In the genomic region with DNA sequence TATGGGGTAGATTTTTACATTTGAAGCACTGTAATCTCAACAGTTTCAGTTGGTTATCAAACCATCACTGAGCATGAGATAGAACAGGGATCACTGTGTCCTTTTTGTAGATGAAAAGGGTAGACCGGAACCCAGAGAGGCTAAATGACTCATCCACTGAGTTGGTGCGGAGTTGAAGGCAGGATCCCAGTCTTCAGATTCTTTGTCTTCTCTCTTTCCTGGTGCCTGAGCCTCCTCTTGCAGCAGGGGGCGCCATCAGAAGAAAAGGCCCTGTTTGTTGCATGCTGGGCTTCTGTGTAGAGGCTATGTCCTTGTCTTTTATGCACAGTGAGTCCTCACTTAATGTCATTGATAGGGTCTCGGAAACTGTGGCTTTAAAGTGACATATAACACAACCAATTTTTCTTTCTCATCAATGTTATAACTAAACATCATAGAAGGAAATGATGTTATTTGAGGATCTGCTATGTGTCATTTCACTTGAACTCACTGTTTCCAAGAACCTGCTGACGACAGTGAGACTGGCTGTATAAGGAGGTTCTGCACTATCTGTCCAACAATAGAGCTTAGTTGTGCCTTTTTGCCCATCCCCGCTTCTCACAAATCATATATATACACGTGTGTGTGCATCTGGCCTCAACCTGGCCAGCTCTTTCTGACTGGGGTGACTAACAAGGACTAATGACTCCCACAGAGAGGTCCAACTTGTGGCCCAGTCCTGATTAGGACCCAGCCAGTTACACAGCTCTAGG, we compare ENCODE assay signal across 8 cellular contexts. TPM values are rescaled to one million over a fixed set of nuclear protein-coding genes. Genes with fewer than 3 reads are reported as not detected.
A peak's percentile ranks its signal among the peaks of the same experiment; 100 is the strongest.
DNase-seq lines count a peak whose midpoint lies in the region; ATAC-seq and TF ChIP-seq lines count a peak whose summit lies in the region.

No MANE protein-coding gene starts in this region.

- intact Hi-C loops in activated CD4-positive, alpha-beta memory T cell treated with anti-CD3 and anti-CD28 coated beads for 36 hours (cut with micrococcal nuclease), result loop anchor here (1.0 kb wide), 13 partner anchors 7 to 412 kb away; a partner anchor contains a TSS

- TF ChIP-seq CTCF in AG10803 (conservative IDR thresholded peaks at IDR 0.05; ENCODE audit: low read length) (peak; percentile 56), endothelial cell (IDR thresholded peaks at IDR 0.05; ENCODE audit: unreplicated experiment) (peak; percentile 71), parathyroid adenoma (IDR thresholded peaks at IDR 0.05) (peak; percentile 20)

- CTCF ChIA-PET in activated CD4-positive, alpha-beta memory T cell treated with anti-CD3 and anti-CD28 coated beads for 36 hours (lab: Charles Lee), result interaction anchor here (0.6 to 2.0 kb wide), 14 partner anchors 9 to 213 kb away, joined by 3 to 16 read pairs (median 6); a partner anchor contains a TSS

- POLR2A ChIA-PET in activated CD4-positive, alpha-beta memory T cell treated with anti-CD3 and anti-CD28 coated beads for 36 hours (lab: Charles Lee), result interaction anchor here (0.8 to 2.6 kb wide), 15 partner anchors 8 to 222 kb away, joined by 3 to 17 read pairs (median 5); a partner anchor contains a TSS

- no peak overlapping the region for H3K4me2 ChIP-seq in parathyroid adenoma (ENCODE audit: low read length)

- H3K27me3 ChIP-seq in parathyroid adenoma (ENCODE audit: control insufficient read depth, insufficient read depth, low read length), result no peaks in the 10 kb centered on the region

- peak; percentile 29 for DNase-seq in AG10803 (ENCODE audit: low read depth)
- peak; percentile 33 for DNase-seq in GM19238 (ENCODE audit: insufficient read length, low spot score)
- peak; percentile 9 for DNase-seq in NCI-H1092 treated with DMSO at 0.1 percent for 48 hours (lab: John Stamatoyannopoulos, UW)
- DNase-seq in activated CD4-positive, alpha-beta memory T cell treated with anti-CD3 and anti-CD28 coated beads for 36 hours, result peak; percentile 97
- peak; percentile 80 for DNase-seq in endothelial cell (ENCODE audit: low spot score)
- DNase-seq in putamen (ENCODE audit: low spot score), result no peak

- H2AFZ ChIP-seq in parathyroid adenoma, result no peak overlapping the region

- H3K36me3 ChIP-seq in parathyroid adenoma (ENCODE audit: control insufficient read depth, insufficient read depth, low read length), result no peaks in the 10 kb centered on the region

- H3K4me3 Mint-ChIP-seq in activated CD4-positive, alpha-beta memory T cell treated with anti-CD3 and anti-CD28 coated beads for 36 hours, result peak overlapping the region; percentile 56
- H3K4me3 Mint-ChIP-seq in endothelial cell (ENCODE audit: unreplicated experiment), result no peak overlapping the region

- peaks cover 71% of the 10 kb centered on the region for H3K36me3 Mint-ChIP-seq in activated CD4-positive, alpha-beta memory T cell treated with anti-CD3 and anti-CD28 coated beads for 36 hours
- H3K36me3 Mint-ChIP-seq in endothelial cell (ENCODE audit: low read depth, unreplicated experiment), result peaks cover 62% of the 10 kb centered on the region

- H3K4me3 ChIP-seq in AG10803 (ENCODE audit: low read length) (no peak overlapping the region), parathyroid adenoma (ENCODE audit: low read depth, low read length) (no peak overlapping the region)

- ATAC-seq in HG03565 (IDR thresholded peaks at IDR 0.05; ENCODE audit: unreplicated experiment), result no peak

- no peaks in the 10 kb centered on the region for H3K27me3 Mint-ChIP-seq in activated CD4-positive, alpha-beta memory T cell treated with anti-CD3 and anti-CD28 coated beads for 36 hours
- peaks cover 7% of the 10 kb centered on the region for H3K27me3 Mint-ChIP-seq in endothelial cell (ENCODE audit: unreplicated experiment)

- H3K9me3 Mint-ChIP-seq in activated CD4-positive, alpha-beta memory T cell treated with anti-CD3 and anti-CD28 coated beads for 36 hours, result no peaks in the 10 kb centered on the region
- H3K9me3 Mint-ChIP-seq in endothelial cell (ENCODE audit: unreplicated experiment), result no peaks in the 10 kb centered on the region

- no peak overlapping the region for H3K27ac ChIP-seq in parathyroid adenoma

- peaks cover 7% of the 10 kb centered on the region for H3K79me2 ChIP-seq in parathyroid adenoma

- no peak overlapping the region for H3K9ac ChIP-seq in parathyroid adenoma

- H3K27ac Mint-ChIP-seq in activated CD4-positive, alpha-beta memory T cell treated with anti-CD3 and anti-CD28 coated beads for 36 hours, result peak overlapping the region; percentile 98
- peak overlapping the region; percentile 50 for H3K27ac Mint-ChIP-seq in endothelial cell (ENCODE audit: unreplicated experiment)

- H3K4me1 ChIP-seq in parathyroid adenoma, result no peaks in the 10 kb centered on the region

- H3K9me3 ChIP-seq in parathyroid adenoma (ENCODE audit: control insufficient read depth, low read length), result no peaks in the 10 kb centered on the region

- peaks cover 40% of the 10 kb centered on the region for H3K4me1 Mint-ChIP-seq in activated CD4-positive, alpha-beta memory T cell treated with anti-CD3 and anti-CD28 coated beads for 36 hours (ENCODE audit: low read depth)
- peaks cover 5% of the 10 kb centered on the region for H3K4me1 Mint-ChIP-seq in endothelial cell (ENCODE audit: unreplicated experiment)

RNA-seq across cellular contexts. Expression of a gene that starts 14.3 kb away (rescaled TPM):
- 10 to 100 TPM; 61.7 to 61.9 TPM for total RNA-seq in activated CD4-positive, alpha-beta memory T cell treated with anti-CD3 and anti-CD28 coated beads for 36 hours
- total RNA-seq in endothelial cell (ENCODE audit: unreplicated experiment), result 40.0 TPM

RNA-seq across cellular contexts. Expression of a gene that starts 29.8 kb away (rescaled TPM):
- total RNA-seq in activated CD4-positive, alpha-beta memory T cell treated with anti-CD3 and anti-CD28 coated beads for 36 hours, result 10 to 100 TPM; 21.5 to 21.9 TPM
- 12.8 TPM for total RNA-seq in endothelial cell (ENCODE audit: unreplicated experiment)

RNA-seq across cellular contexts. Expression of a gene that starts 52.3 kb away (rescaled TPM):
- 10 to 100 TPM; 15.5 to 17.1 TPM for total RNA-seq in activated CD4-positive, alpha-beta memory T cell treated with anti-CD3 and anti-CD28 coated beads for 36 hours
- total RNA-seq in endothelial cell (ENCODE audit: unreplicated experiment), result 15.3 TPM

Comparison
In these comparisons a context has a peak if more than half of its experiments do, and no peak if none do; other contexts are left out.
1. CTCF ChIP-seq: peak in every context shown above with its lines; median percentile 71 in endothelial cell; 56 in AG10803; 20 in parathyroid adenoma.